8 cellular contexts compared by ENCODE assay signal in the genomic region with DNA sequence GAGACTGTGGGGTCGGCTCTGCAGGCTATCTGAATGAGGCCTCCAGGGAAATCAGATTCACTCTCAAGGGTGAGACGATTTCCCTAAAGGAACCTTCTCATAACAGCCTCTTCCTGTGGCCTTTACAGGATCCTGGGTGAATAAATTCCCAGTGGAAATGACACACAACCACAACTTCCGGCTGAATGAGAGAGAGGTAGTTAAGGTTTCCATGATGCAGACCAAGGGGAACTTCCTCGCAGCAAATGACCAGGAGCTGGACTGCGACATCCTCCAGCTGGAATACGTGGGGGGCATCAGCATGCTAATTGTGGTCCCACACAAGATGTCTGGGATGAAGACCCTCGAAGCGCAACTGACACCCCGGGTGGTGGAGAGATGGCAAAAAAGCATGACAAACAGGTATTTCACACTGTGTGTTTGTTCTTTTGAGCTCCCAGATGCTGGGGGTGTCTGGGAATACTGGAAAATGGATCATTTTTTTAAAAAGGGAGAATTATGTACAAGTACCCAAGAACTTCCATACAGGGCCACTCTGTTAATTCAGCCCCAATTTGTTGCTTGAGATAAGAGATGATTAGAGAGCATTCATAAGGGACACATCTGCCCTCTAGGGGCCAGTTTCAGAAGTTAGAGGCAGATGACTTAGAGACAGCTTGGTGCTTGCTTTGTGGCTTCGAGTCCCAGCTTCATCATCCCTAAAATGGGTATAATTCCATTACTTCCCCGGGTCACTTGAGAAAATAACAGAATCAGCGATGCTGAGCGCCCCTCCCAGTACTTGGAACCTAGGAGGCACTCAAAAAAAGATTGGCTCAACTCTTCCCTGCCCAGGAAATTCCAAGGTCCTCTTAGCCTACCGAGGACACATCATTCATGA. TPM values are rescaled to one million over a fixed set of nuclear protein-coding genes. Genes with fewer than 3 reads are reported as not detected.
DNase-seq lines count a peak whose midpoint lies in the region; ATAC-seq and TF ChIP-seq lines count a peak whose summit lies in the region.

No MANE protein-coding gene starts in this region.

- DNase-seq in AG04450 (ENCODE audit: low read depth, low spot score) (peak; percentile 20), GM10266 (ENCODE audit: extremely low spot score) (peak; percentile 78), NCI-H2029 (lab: John Stamatoyannopoulos, UW) (peak; percentile 42), endothelial cell (ENCODE audit: low spot score) (peak; percentile 51), type B pancreatic cell (ENCODE audit: extremely low spot score, unreplicated experiment) (no peak), NK-92 (lab: John Stamatoyannopoulos, UW; ENCODE audit: unreplicated experiment) (no peak)
- DNase-seq in naive thymus-derived CD4-positive, alpha-beta T cell: peak in 8 of 9 donors; percentile 1 to 52 (median 32)

- peaks cover 4% of the 10 kb centered on the region for H3K27me3 Mint-ChIP-seq in endothelial cell (ENCODE audit: unreplicated experiment)
- no peaks in the 10 kb centered on the region for H3K27me3 Mint-ChIP-seq in naive thymus-derived CD4-positive, alpha-beta T cell
- H3K27me3 Mint-ChIP-seq in type B pancreatic cell: no peaks in the 10 kb centered on the region

- H3K4me1 Mint-ChIP-seq in endothelial cell (ENCODE audit: unreplicated experiment): no peaks in the 10 kb centered on the region
- peaks cover 0 to 10% (median 0%) of the 10 kb centered on the region in 7 donors for H3K4me1 Mint-ChIP-seq in naive thymus-derived CD4-positive, alpha-beta T cell
- H3K4me1 Mint-ChIP-seq in type B pancreatic cell (ENCODE audit: unreplicated experiment): no peaks in the 10 kb centered on the region

- no peak overlapping the region for H3K4me3 Mint-ChIP-seq in endothelial cell (ENCODE audit: unreplicated experiment)
- no peak overlapping the region for H3K4me3 Mint-ChIP-seq in naive thymus-derived CD4-positive, alpha-beta T cell
- H3K4me3 Mint-ChIP-seq in type B pancreatic cell: no peak overlapping the region

- no peaks in the 10 kb centered on the region for H3K9me3 Mint-ChIP-seq in endothelial cell (ENCODE audit: unreplicated experiment)
- no peaks in the 10 kb centered on the region for H3K9me3 Mint-ChIP-seq in naive thymus-derived CD4-positive, alpha-beta T cell
- H3K9me3 Mint-ChIP-seq in type B pancreatic cell: no peaks in the 10 kb centered on the region

- POLR2A ChIA-PET in AG04450 (lab: Yijun Ruan, JAX): interaction anchor here (0.6 to 0.7 kb wide), 2 partner anchors 31 to 62 kb away, joined by 4 to 7 read pairs; no protein-coding TSS in a partner anchor
- POLR2A ChIA-PET in naive thymus-derived CD4-positive, alpha-beta T cell (lab: Charles Lee): interaction anchor here (0.6 kb wide), 1 partner anchor 1796 kb away, joined by 3 read pairs; no protein-coding TSS in a partner anchor

- no peaks in the 10 kb centered on the region for H3K9me3 ChIP-seq in AG04450 (ENCODE audit: control insufficient read depth, insufficient read depth, low read length)
- H3K9me3 ChIP-seq in naive thymus-derived CD4-positive, alpha-beta T cell (ENCODE audit: control insufficient read depth in 2 of 3, low read length in 3 of 3): no peaks in the 10 kb centered on the region

- H3K36me3 Mint-ChIP-seq in endothelial cell (ENCODE audit: low read depth, unreplicated experiment) (peaks cover 22% of the 10 kb centered on the region), type B pancreatic cell (peaks cover 4% of the 10 kb centered on the region)
- H3K36me3 Mint-ChIP-seq in naive thymus-derived CD4-positive, alpha-beta T cell: peaks cover 3 to 39% (median 16%) of the 10 kb centered on the region in 5 donors

- H3K27ac Mint-ChIP-seq in endothelial cell (ENCODE audit: unreplicated experiment) (peak overlapping the region; percentile 32), type B pancreatic cell (peak overlapping the region; percentile 13)
- peak overlapping the region in 3 of 9 donors; percentile 20 to 37 (median 25) for H3K27ac Mint-ChIP-seq in naive thymus-derived CD4-positive, alpha-beta T cell

- H3K4me3 ChIP-seq in AG04450 (ENCODE audit: low read depth, low read length): no peak overlapping the region
- H3K4me3 ChIP-seq in naive thymus-derived CD4-positive, alpha-beta T cell (ENCODE audit: low read length): no peak overlapping the region

- no peak overlapping the region for H3K27ac ChIP-seq in AG04450 (ENCODE audit: low read depth, low read length)
- H3K27ac ChIP-seq in naive thymus-derived CD4-positive, alpha-beta T cell (ENCODE audit: low read depth, low read length): no peak overlapping the region

- CTCF ChIA-PET in AG04450 (lab: Charles Lee): interaction anchor here (0.6 to 2.6 kb wide), 20 partner anchors 9 to 178 kb away, joined by 3 to 21 read pairs (median 6); a partner anchor contains a TSS
- CTCF ChIA-PET in naive thymus-derived CD4-positive, alpha-beta T cell (lab: Charles Lee): interaction anchor here (0.9 to 1.2 kb wide), 3 partner anchors 17 to 84 kb away, joined by 3 read pairs; no protein-coding TSS in a partner anchor

- H3K4me1 ChIP-seq in naive thymus-derived CD4-positive, alpha-beta T cell (ENCODE audit: control insufficient read depth in 2 of 2, insufficient read depth in 2 of 2, low read length in 2 of 2): no peaks in the 10 kb centered on the region

- peaks cover 8 to 45% (median 8%) of the 10 kb centered on the region in 3 experiments for H3K36me3 ChIP-seq in naive thymus-derived CD4-positive, alpha-beta T cell (ENCODE audit: control insufficient read depth in 2 of 3, insufficient read depth in 3 of 3, low read length in 3 of 3)

- TF ChIP-seq CTCF in AG04450 (IDR thresholded peaks at IDR 0.05; ENCODE audit: low read depth, low read length) (peak; percentile 76), GM10266 (IDR thresholded peaks at IDR 0.05; ENCODE audit: control insufficient read depth, insufficient read depth, low read depth, missing control alignments) (peak; percentile 72), endothelial cell (IDR thresholded peaks at IDR 0.05; ENCODE audit: unreplicated experiment) (peak; percentile 55), type B pancreatic cell (conservative IDR thresholded peaks at IDR 0.05) (peak; percentile 80)

- no peaks in the 10 kb centered on the region for H3K27me3 ChIP-seq in AG04450 (ENCODE audit: control insufficient read depth, insufficient read depth, low read length)
- no peaks in the 10 kb centered on the region for H3K27me3 ChIP-seq in naive thymus-derived CD4-positive, alpha-beta T cell (ENCODE audit: control insufficient read depth in 2 of 2, insufficient read depth in 2 of 2, low read length in 2 of 2)

- intact Hi-C loops in naive thymus-derived CD4-positive, alpha-beta T cell (cut with micrococcal nuclease): loop anchor here in 1 of 2 donors (1.0 to 2.0 kb wide), 2 partner anchors 75 to 366 kb away; a partner anchor contains a TSS

- ATAC-seq in activated CD4-positive, CD25-positive, alpha-beta regulatory T cell treated with anti-CD3 and anti-CD28 coated beads, Interleukin-2, amount 50 U/mL, for 24 hours: peak; percentile 33 to 47
- ATAC-seq in naive thymus-derived CD4-positive, alpha-beta T cell: peak; percentile 69

RNA-seq across cellular contexts. Expression of a gene that starts 10.2 kb away (rescaled TPM):
- 0.06 and 0.09 TPM in 2 replicates for polyA plus RNA-seq in AG04450 (2011; rRNA removed)
- polyA minus RNA-seq in AG04450 (2011; rRNA and poly(A)+ RNA removed): 0.17 and 0.18 TPM in 2 replicates
- total RNA-seq in endothelial cell (ENCODE audit: unreplicated experiment) (0.18 TPM), type B pancreatic cell (ENCODE audit: low replicate concordance) (5.6 and 7.1 TPM in 2 replicates)
- not detected for total RNA-seq in naive thymus-derived CD4-positive, alpha-beta T cell
- under 1 TPM; 0.09 to 0.10 TPM for polyA plus RNA-seq in naive thymus-derived CD4-positive, alpha-beta T cell

Comparison
In these comparisons a context has a peak if more than half of its experiments do, and no peak if none do; other contexts are left out.
1. DNase-seq: peak in AG04450 (single experiment), GM10266 (single experiment), NCI-H2029 (single experiment), endothelial cell (single experiment) and naive thymus-derived CD4-positive, alpha-beta T cell (8 of 9); none in type B pancreatic cell (single experiment) and NK-92 (single experiment).
2. Peak in every context shown above with its lines, with median percentiles within 50 percentile points of each other: CTCF ChIP-seq.